Comparison of ENCODE assay signal across 16 cellular contexts in the genomic region with DNA sequence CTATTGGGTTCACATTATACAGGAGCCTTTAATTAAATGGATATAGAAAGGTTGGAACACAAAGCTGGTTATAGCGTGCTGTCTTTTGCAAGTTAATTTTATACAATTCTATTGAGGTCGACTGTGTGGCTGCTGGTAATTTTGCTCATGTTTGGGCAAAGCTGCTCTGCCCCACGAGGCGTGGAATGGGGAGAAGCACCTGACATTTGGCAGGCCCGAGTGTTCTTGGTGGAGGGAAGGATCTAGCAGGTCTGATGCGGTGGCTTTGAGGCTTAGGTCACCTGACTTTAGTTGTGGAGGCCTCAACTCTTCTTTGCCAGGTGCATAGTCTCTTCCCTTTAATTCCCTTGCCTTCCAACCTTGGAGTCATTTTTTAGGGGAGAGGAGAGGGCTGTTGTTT.
A peak's percentile ranks its signal among the peaks of the same experiment; 100 is the strongest.
DNase-seq lines count a peak whose midpoint lies in the region; ATAC-seq and TF ChIP-seq lines count a peak whose summit lies in the region.
"Had no signal": no experiment of that assay in that cellular context is flagged by ENCODE, and none has a peak within 500 bp of the region (broad histone marks: within the 10 kb centered on the region; RNA-seq: fewer than 3 reads in every experiment).

No MANE protein-coding gene starts in this region.

- H3K9me3 ChIP-seq in Peyer's patch (no peaks in the 10 kb centered on the region), tibial nerve (no peaks in the 10 kb centered on the region)
- H3K9me3 ChIP-seq: body of pancreas, pancreas had no signal

- TF ChIP-seq POLR2A in Peyer's patch (IDR thresholded peaks at IDR 0.05) (no peak), tibial nerve (IDR thresholded peaks at IDR 0.05) (no peak)

- no peak overlapping the region for H3K4me3 ChIP-seq in Peyer's patch
- H3K4me3 ChIP-seq in tibial nerve = no peak overlapping the region
- H3K4me3 ChIP-seq: body of pancreas, pancreas had no signal

- no peak for DNase-seq in Peyer's patch
- no peak for DNase-seq in naive thymus-derived CD8-positive, alpha-beta T cell
- no peak for DNase-seq in tibial nerve (ENCODE audit: low spot score in 2 of 2)
- no peak for DNase-seq in NCI-H2171 treated with DMSO at 0.1 percent for 48 hours (lab: John Stamatoyannopoulos, UW)
- DNase-seq: activated CD4-positive, alpha-beta T cell treated with anti-CD3 and anti-CD28 coated beads for 1 hour; activated CD8-positive, alpha-beta memory T cell treated with anti-CD3 and anti-CD28 coated beads, Interleukin-2, amount 10 ng/mL, durations not matched to agents 7 days and 5 days; activated effector memory CD4-positive, alpha-beta T cell treated with anti-CD3 and anti-CD28 coated beads, Interleukin-2, amount 50 U/mL, for 16 hours; body of pancreas; NCI-H187; pancreas; stimulated activated naive B cell treated with anti-CD40 and anti-IgM and Interleukin-4, amounts not matched to agents 10 μg/mL and 1 μg/mL and 100 μg/mL, for 72 hours; T-helper 9 cell had no signal

- peaks cover 14 to 75% (median 28%) of the 10 kb centered on the region in 4 donors for H3K4me1 ChIP-seq in Peyer's patch
- H3K4me1 ChIP-seq in tibial nerve = peaks cover 4 to 95% (median 86%) of the 10 kb centered on the region in 4 donors

- no peaks in the 10 kb centered on the region for H3K27me3 Mint-ChIP-seq in naive thymus-derived CD8-positive, alpha-beta T cell
- H3K27me3 Mint-ChIP-seq: activated CD8-positive, alpha-beta memory T cell treated with anti-CD3 and anti-CD28 coated beads, Interleukin-2, amount 10 ng/mL, durations not matched to agents 7 days and 5 days; stimulated activated naive B cell treated with anti-CD40 and anti-IgM and Interleukin-4, amounts not matched to agents 10 μg/mL and 1 μg/mL and 100 μg/mL, for 72 hours had no signal

- H3K9me3 Mint-ChIP-seq in naive thymus-derived CD8-positive, alpha-beta T cell = no peaks in the 10 kb centered on the region

- H3K27ac Mint-ChIP-seq in naive thymus-derived CD8-positive, alpha-beta T cell = peak overlapping the region in 6 of 10 donors; percentile 18 to 88 (median 43)
- H3K27ac Mint-ChIP-seq: activated CD8-positive, alpha-beta memory T cell treated with anti-CD3 and anti-CD28 coated beads, Interleukin-2, amount 10 ng/mL, durations not matched to agents 7 days and 5 days; stimulated activated naive B cell treated with anti-CD40 and anti-IgM and Interleukin-4, amounts not matched to agents 10 μg/mL and 1 μg/mL and 100 μg/mL, for 72 hours had no signal

- H3K36me3 Mint-ChIP-seq in naive thymus-derived CD8-positive, alpha-beta T cell = no peaks in the 10 kb centered on the region

- H3K27ac ChIP-seq in Peyer's patch (peak overlapping the region; percentile 50 to 95 (median 72)), cingulate gyrus (ENCODE audit: low read depth, low read length) (peak overlapping the region; percentile 100), tibial nerve (peak overlapping the region; percentile 95 to 99 (median 97))
- H3K27ac ChIP-seq: pancreas had no signal

- H3K4me3 Mint-ChIP-seq in naive thymus-derived CD8-positive, alpha-beta T cell = peak overlapping the region in 1 of 10 donors; percentile 34
- H3K4me3 Mint-ChIP-seq: activated CD8-positive, alpha-beta memory T cell treated with anti-CD3 and anti-CD28 coated beads, Interleukin-2, amount 10 ng/mL, durations not matched to agents 7 days and 5 days; CD14-positive monocyte; stimulated activated naive B cell treated with anti-CD40 and anti-IgM and Interleukin-4, amounts not matched to agents 10 μg/mL and 1 μg/mL and 100 μg/mL, for 72 hours had no signal

- peaks cover 45 to 86% (median 85%) of the 10 kb centered on the region in 4 donors for H3K4me1 Mint-ChIP-seq in naive thymus-derived CD8-positive, alpha-beta T cell

- TF ChIP-seq CTCF in Peyer's patch (IDR thresholded peaks at IDR 0.05) = no peak
- no peak for TF ChIP-seq CTCF in tibial nerve (IDR thresholded peaks at IDR 0.05)

- no peak for TF ChIP-seq EP300 in tibial nerve (IDR thresholded peaks at IDR 0.05)

- ATAC-seq in naive thymus-derived CD8-positive, alpha-beta T cell = no peak
- ATAC-seq in esophagus mucosa (no peak), HG03196 (IDR thresholded peaks at IDR 0.05; ENCODE audit: unreplicated experiment) (no peak)
- ATAC-seq: activated CD8-positive, alpha-beta memory T cell treated with anti-CD3 and anti-CD28 coated beads, Interleukin-2, amount 10 ng/mL, durations not matched to agents 7 days and 5 days; body of pancreas; pancreas; stimulated activated naive B cell treated with anti-CD40 and anti-IgM and Interleukin-4, amounts not matched to agents 10 μg/mL and 1 μg/mL and 100 μg/mL, for 72 hours had no signal

- H3K27me3 ChIP-seq in Peyer's patch = no peaks in the 10 kb centered on the region
- no peaks in the 10 kb centered on the region for H3K27me3 ChIP-seq in tibial nerve
- H3K27me3 ChIP-seq: body of pancreas, pancreas had no signal

- POLR2A ChIA-PET in naive thymus-derived CD8-positive, alpha-beta T cell (lab: Charles Lee) = interaction anchor here (0.6 to 7.4 kb wide), 5 partner anchors 9 to 27 kb away, joined by 3 to 74 read pairs (median 3); no protein-coding TSS in a partner anchor

- peaks cover 0 to 29% (median 0%) of the 10 kb centered on the region in 3 donors for H3K36me3 ChIP-seq in Peyer's patch
- peaks cover 0 to 26% (median 6%) of the 10 kb centered on the region in 3 donors for H3K36me3 ChIP-seq in tibial nerve

- WGBS in tibial nerve, 2 donors = 95 to 97% methylated on average over 6 of the region's 6 CpGs
